In the genomic region with DNA sequence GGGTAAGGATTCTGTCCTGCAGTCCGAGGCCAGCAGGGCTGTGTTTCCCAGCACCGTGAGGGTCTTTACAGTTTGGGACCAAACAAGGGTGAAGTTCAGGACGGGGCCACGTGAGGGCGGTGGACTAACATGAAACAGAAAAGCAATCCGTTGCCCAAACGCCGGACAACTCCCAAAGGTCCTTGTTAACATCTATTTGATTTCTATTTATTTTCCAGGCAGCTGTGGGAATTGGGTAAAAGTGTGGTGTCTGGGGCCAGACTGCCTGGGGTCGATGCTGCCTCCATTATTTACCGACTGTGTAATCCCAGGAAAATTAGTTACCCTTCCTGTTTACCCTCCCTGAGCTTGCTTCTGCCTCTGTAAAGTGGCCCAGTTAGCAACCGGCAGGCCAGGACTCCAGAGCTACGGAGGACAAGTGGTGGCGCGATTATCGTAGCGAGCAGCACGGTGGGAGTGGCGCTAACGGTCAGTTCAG, we compare ENCODE assay signal across 8 cellular contexts.
DNase-seq lines count a peak whose midpoint lies in the region; ATAC-seq, FAIRE-seq and TF ChIP-seq lines count a peak whose summit lies in the region.

No MANE protein-coding gene starts in this region.

- no peak overlapping the region for H3K9ac ChIP-seq in keratinocyte (ENCODE audit: control insufficient read depth, extremely low read depth, insufficient read depth, low read length)

- H3K9me3 ChIP-seq in keratinocyte (ENCODE audit: control insufficient read depth, low read depth, low read length), result no peaks in the 10 kb centered on the region

- no peaks in the 10 kb centered on the region for H3K4me1 ChIP-seq in keratinocyte (ENCODE audit: control insufficient read depth, extremely low read depth, insufficient read depth, low read length)

- no peaks in the 10 kb centered on the region for H3K27me3 ChIP-seq in keratinocyte (ENCODE audit: control insufficient read depth, extremely low read depth, insufficient read depth, low read length)

- no peak overlapping the region for H3K4me3 ChIP-seq in keratinocyte (ENCODE audit: control insufficient read depth in 2 of 3, extremely low read depth in 1 of 3, insufficient read depth in 2 of 3, low read depth in 1 of 3, low read length in 3 of 3)

- H2AFZ ChIP-seq in keratinocyte (ENCODE audit: control insufficient read depth, low read length), result peak overlapping the region; percentile 62

- FAIRE-seq in keratinocyte (lab: Jason Lieb, UNC), result no peak

- dilution Hi-C loops in keratinocyte (cut with MboI; ENCODE audit: extremely low pct_ligation_motif_present, low sequenced_read_pairs), result no loop called here

- H3K79me2 ChIP-seq in keratinocyte (ENCODE audit: control insufficient read depth, insufficient read depth, low read length), result no peaks in the 10 kb centered on the region

- peak; percentile 75 for DNase-seq in AG08395 (ENCODE audit: low spot score)
- peak; percentile 47 for DNase-seq in MV-4-11 (lab: John Stamatoyannopoulos, UW)
- peak; percentile 50 for DNase-seq in T1000 (lab: John Stamatoyannopoulos, UW)
- DNase-seq in cerebellum (ENCODE audit: low spot score), result peak; percentile 52
- no peak for DNase-seq in keratinocyte (ENCODE audit: low read depth, low spot score)
- DNase-seq in stimulated activated CD4-positive, alpha-beta T cell treated with anti-CD3 and anti-CD28 coated beads, Interleukin-15, amount 100 ng/mL, for 24 hours, result peak; percentile 73

- H3K36me3 ChIP-seq in keratinocyte (ENCODE audit: control insufficient read depth in 2 of 2, extremely low read depth in 1 of 2, insufficient read depth in 2 of 2, low read length in 2 of 2), result no peaks in the 10 kb centered on the region

- no peak overlapping the region for H3K27ac ChIP-seq in keratinocyte (ENCODE audit: control insufficient read depth, insufficient read depth, low read length)

- TF ChIP-seq CTCF in keratinocyte (optimal IDR thresholded peaks at IDR 0.05 in 1 of 3, IDR thresholded peaks at IDR 0.05 in 1 of 3, conservative IDR thresholded peaks at IDR 0.05 in 1 of 3; ENCODE audit: extremely low read depth in 1 of 3, insufficient read depth in 2 of 3, low read length in 3 of 3), result peak; percentile 78 to 85 (median 85)

- ATAC-seq in GM18868 (IDR thresholded peaks at IDR 0.05; ENCODE audit: unreplicated experiment) (peak; percentile 77), GM21717 (IDR thresholded peaks at IDR 0.05; ENCODE audit: unreplicated experiment) (no peak)

- H3K9me1 ChIP-seq in keratinocyte (ENCODE audit: control insufficient read depth, extremely low read depth, insufficient read depth, low read length), result no peaks in the 10 kb centered on the region

- peak overlapping the region; percentile 27 for H3K4me2 ChIP-seq in keratinocyte (ENCODE audit: control insufficient read depth, extremely low read depth, insufficient read depth, low read depth, low read length)

- H4K20me1 ChIP-seq in keratinocyte (ENCODE audit: control insufficient read depth, extremely low read depth, insufficient read depth, low read length), result no peaks in the 10 kb centered on the region
